ENCODE assay signal across 11 cellular contexts in the genomic region with DNA sequence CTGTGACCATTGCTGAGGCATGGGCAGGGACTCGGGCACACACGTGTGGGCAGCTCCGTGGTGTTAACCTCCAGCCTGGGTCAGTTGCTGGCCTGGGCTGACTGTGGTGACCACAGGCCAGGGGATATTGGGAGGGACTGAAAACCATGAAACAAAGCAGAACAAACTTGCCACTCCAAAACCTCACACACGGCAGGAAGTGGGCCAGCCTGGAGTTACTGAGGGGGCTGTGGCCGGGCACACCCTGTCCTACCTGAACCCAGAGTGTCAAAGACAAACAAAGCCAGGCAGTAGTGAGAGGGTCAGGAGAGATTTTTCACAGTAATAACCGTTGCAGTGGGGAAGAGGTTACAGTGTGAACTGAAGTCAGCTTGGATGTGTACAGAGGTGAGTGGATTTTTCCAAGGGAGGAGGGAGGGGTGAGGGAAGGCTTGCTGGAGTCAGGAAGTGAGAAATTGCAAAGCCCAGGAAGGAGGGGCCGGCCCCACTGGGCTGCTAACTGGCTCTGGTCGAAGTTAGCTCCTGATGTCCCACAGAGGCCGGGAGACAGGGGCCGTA. TPM values are rescaled to one million over a fixed set of nuclear protein-coding genes. Genes with fewer than 3 reads are reported as not detected.
DNase-seq lines count a peak whose midpoint lies in the region; ATAC-seq and TF ChIP-seq lines count a peak whose summit lies in the region.
"Had no signal": no experiment of that assay in that cellular context is flagged by ENCODE, and none has a peak within 500 bp of the region (broad histone marks: within the 10 kb centered on the region; RNA-seq: fewer than 3 reads in every experiment).

No MANE protein-coding gene starts in this region.

- no peaks in the 10 kb centered on the region for H3K79me1 ChIP-seq in mesenchymal stem cell (replicated peaks; ENCODE audit: low read length, poor library complexity, severe bottlenecking)

- no peak overlapping the region for H3K14ac ChIP-seq in mesenchymal stem cell (ENCODE audit: low read length in 2 of 2)

- H2AFZ ChIP-seq in mesenchymal stem cell (ENCODE audit: low read depth, low read length): no peak overlapping the region

- no peak overlapping the region for H3K4me2 ChIP-seq in mesenchymal stem cell (ENCODE audit: low read length, poor library complexity, severe bottlenecking)
- H3K4me2 ChIP-seq: SK-N-SH had no signal

- H3K4me3 ChIP-seq in mesenchymal stem cell (ENCODE audit: insufficient read depth in 1 of 2, low read depth in 1 of 2, low read length in 2 of 2): no peak overlapping the region
- H3K4me3 ChIP-seq: ascending aorta had no signal

- no peak overlapping the region for H4K91ac ChIP-seq in mesenchymal stem cell (ENCODE audit: low read length)

- no peaks in the 10 kb centered on the region for H3K36me3 ChIP-seq in mesenchymal stem cell (ENCODE audit: control insufficient read depth in 1 of 2, insufficient read depth in 2 of 2, low read depth in 1 of 2, low read length in 2 of 2)
- H3K36me3 ChIP-seq: ascending aorta had no signal

- no peak overlapping the region for H3K4me3 Mint-ChIP-seq in activated CD4-positive, alpha-beta T cell treated with anti-CD3 and anti-CD28 coated beads, Interleukin-2, amount 10 ng/mL, durations not matched to agents 7 days and 5 days
- H3K4me3 Mint-ChIP-seq in activated naive CD8-positive, alpha-beta T cell treated with anti-CD3 and anti-CD28 coated beads, Interleukin-2, amount 10 ng/mL, durations not matched to agents 7 days and 5 days: peak overlapping the region; percentile 18
- H3K4me3 Mint-ChIP-seq in type B pancreatic cell: no peak overlapping the region

- H3K27me3 Mint-ChIP-seq in activated CD4-positive, alpha-beta T cell treated with anti-CD3 and anti-CD28 coated beads, Interleukin-2, amount 10 ng/mL, durations not matched to agents 7 days and 5 days: no peaks in the 10 kb centered on the region
- peaks cover 2% of the 10 kb centered on the region for H3K27me3 Mint-ChIP-seq in activated naive CD8-positive, alpha-beta T cell treated with anti-CD3 and anti-CD28 coated beads, Interleukin-2, amount 10 ng/mL, durations not matched to agents 7 days and 5 days
- H3K27me3 Mint-ChIP-seq in type B pancreatic cell: no peaks in the 10 kb centered on the region

- peak overlapping the region; percentile 70 for H3K27ac Mint-ChIP-seq in activated CD4-positive, alpha-beta T cell treated with anti-CD3 and anti-CD28 coated beads, Interleukin-2, amount 10 ng/mL, durations not matched to agents 7 days and 5 days
- H3K27ac Mint-ChIP-seq in activated naive CD8-positive, alpha-beta T cell treated with anti-CD3 and anti-CD28 coated beads, Interleukin-2, amount 10 ng/mL, durations not matched to agents 7 days and 5 days: peak overlapping the region; percentile 80
- peak overlapping the region; percentile 17 for H3K27ac Mint-ChIP-seq in type B pancreatic cell

- no peak overlapping the region for H3K9ac ChIP-seq in mesenchymal stem cell (ENCODE audit: low read length)
- H3K9ac ChIP-seq: SK-N-SH had no signal

- H2BK12ac ChIP-seq in mesenchymal stem cell (ENCODE audit: low read length in 2 of 2): no peak overlapping the region

- no peak overlapping the region for H4K8ac ChIP-seq in mesenchymal stem cell (ENCODE audit: low read length)

- no peak overlapping the region for H2BK5ac ChIP-seq in mesenchymal stem cell (ENCODE audit: low read depth, low read length, poor library complexity, severe bottlenecking)

- no peaks in the 10 kb centered on the region for H3K9me3 Mint-ChIP-seq in activated CD4-positive, alpha-beta T cell treated with anti-CD3 and anti-CD28 coated beads, Interleukin-2, amount 10 ng/mL, durations not matched to agents 7 days and 5 days
- no peaks in the 10 kb centered on the region for H3K9me3 Mint-ChIP-seq in activated naive CD8-positive, alpha-beta T cell treated with anti-CD3 and anti-CD28 coated beads, Interleukin-2, amount 10 ng/mL, durations not matched to agents 7 days and 5 days
- H3K9me3 Mint-ChIP-seq in type B pancreatic cell: no peaks in the 10 kb centered on the region

- peaks cover 16% of the 10 kb centered on the region for H3K4me1 Mint-ChIP-seq in activated CD4-positive, alpha-beta T cell treated with anti-CD3 and anti-CD28 coated beads, Interleukin-2, amount 10 ng/mL, durations not matched to agents 7 days and 5 days
- peaks cover 24% of the 10 kb centered on the region for H3K4me1 Mint-ChIP-seq in activated naive CD8-positive, alpha-beta T cell treated with anti-CD3 and anti-CD28 coated beads, Interleukin-2, amount 10 ng/mL, durations not matched to agents 7 days and 5 days
- H3K4me1 Mint-ChIP-seq in type B pancreatic cell (ENCODE audit: unreplicated experiment): peaks cover 14% of the 10 kb centered on the region

- no peak for TF ChIP-seq CTCF in type B pancreatic cell (conservative IDR thresholded peaks at IDR 0.05)

- H2BK15ac ChIP-seq in mesenchymal stem cell (ENCODE audit: low read depth, poor library complexity, severe bottlenecking): no peak overlapping the region

- peak overlapping the region; percentile 61 for H2AK5ac ChIP-seq in mesenchymal stem cell (ENCODE audit: low read length, severe bottlenecking)

- no peak overlapping the region for H3K27ac ChIP-seq in mesenchymal stem cell (ENCODE audit: low read length, poor library complexity, severe bottlenecking)
- H3K27ac ChIP-seq: ascending aorta had no signal

- peaks cover 12% of the 10 kb centered on the region for H3K4me1 ChIP-seq in mesenchymal stem cell (ENCODE audit: control insufficient read depth, insufficient read depth, low read depth, low read length)
- H3K4me1 ChIP-seq: ascending aorta had no signal

- no peaks in the 10 kb centered on the region for H3K36me3 Mint-ChIP-seq in activated CD4-positive, alpha-beta T cell treated with anti-CD3 and anti-CD28 coated beads, Interleukin-2, amount 10 ng/mL, durations not matched to agents 7 days and 5 days (ENCODE audit: low read depth)
- H3K36me3 Mint-ChIP-seq in activated naive CD8-positive, alpha-beta T cell treated with anti-CD3 and anti-CD28 coated beads, Interleukin-2, amount 10 ng/mL, durations not matched to agents 7 days and 5 days: no peaks in the 10 kb centered on the region
- H3K36me3 Mint-ChIP-seq in type B pancreatic cell: no peaks in the 10 kb centered on the region

- CTCF ChIA-PET in activated CD4-positive, alpha-beta T cell treated with anti-CD3 and anti-CD28 coated beads, Interleukin-2, amount 10 ng/mL, durations not matched to agents 7 days and 5 days (lab: Charles Lee): interaction anchor here (1.2 to 1.7 kb wide), 3 partner anchors 13 to 30 kb away, joined by 3 read pairs; no protein-coding TSS in a partner anchor

- peak; percentile 66 for ATAC-seq in activated naive CD8-positive, alpha-beta T cell treated with anti-CD3 and anti-CD28 coated beads, Interleukin-2, amount 10 ng/mL, durations not matched to agents 7 days and 5 days (ENCODE audit: low read depth)
- ATAC-seq in GM18517 (IDR thresholded peaks at IDR 0.05; ENCODE audit: unreplicated experiment) (no peak), HG03521 (IDR thresholded peaks at IDR 0.05; ENCODE audit: unreplicated experiment) (no peak)

- no peak for DNase-seq in activated CD4-positive, alpha-beta T cell treated with anti-CD3 and anti-CD28 coated beads, Interleukin-2, amount 10 ng/mL, durations not matched to agents 7 days and 5 days
- no peak for DNase-seq in activated CD4-positive, alpha-beta T cell treated with anti-CD3 and anti-CD28 coated beads, Interleukin-2, amount 50 U/mL, for 48 hours
- DNase-seq in activated naive CD8-positive, alpha-beta T cell treated with anti-CD3 and anti-CD28 coated beads, Interleukin-2, amount 10 ng/mL, durations not matched to agents 7 days and 5 days: peak; percentile 45
- DNase-seq in mesenchymal stem cell (no peak), type B pancreatic cell (ENCODE audit: extremely low spot score, unreplicated experiment) (no peak), midbrain (lab: John Stamatoyannopoulos, UW) (no peak)
- DNase-seq: NCI-H446, SK-N-SH had no signal

- POLR2A ChIA-PET in activated CD4-positive, alpha-beta T cell treated with anti-CD3 and anti-CD28 coated beads, Interleukin-2, amount 10 ng/mL, durations not matched to agents 7 days and 5 days (lab: Charles Lee): no interaction called here
- POLR2A ChIA-PET in activated naive CD8-positive, alpha-beta T cell treated with anti-CD3 and anti-CD28 coated beads, Interleukin-2, amount 10 ng/mL, durations not matched to agents 7 days and 5 days (lab: Charles Lee): interaction anchor here (0.6 to 1.5 kb wide), 3 partner anchors 40 to 136 kb away, joined by 3 read pairs; a partner anchor contains a TSS

- no peak overlapping the region for H3K18ac ChIP-seq in mesenchymal stem cell (ENCODE audit: low read depth in 1 of 2, low read length in 2 of 2)

- no peaks in the 10 kb centered on the region for H3K27me3 ChIP-seq in mesenchymal stem cell (ENCODE audit: control insufficient read depth in 1 of 2, insufficient read depth in 1 of 2, low read length in 2 of 2)
- H3K27me3 ChIP-seq: ascending aorta had no signal

- H3K23ac ChIP-seq in mesenchymal stem cell (ENCODE audit: low read length in 2 of 2): no peak overlapping the region

- no peaks in the 10 kb centered on the region for H3K9me3 ChIP-seq in mesenchymal stem cell (ENCODE audit: control insufficient read depth, low read length)
- H3K9me3 ChIP-seq: ascending aorta, SK-N-SH had no signal

- H2BK120ac ChIP-seq in mesenchymal stem cell (ENCODE audit: low read depth, low read length): no peak overlapping the region

- 50% methylated on average over 8 of the region's 10 CpGs for WGBS in mesenchymal stem cell

- H3K4ac ChIP-seq in mesenchymal stem cell (ENCODE audit: low read depth in 1 of 2, low read length in 2 of 2): no peak overlapping the region

RNA-seq across cellular contexts. Expression of a gene that starts 40.0 kb away (rescaled TPM):
- total RNA-seq in activated CD4-positive, alpha-beta T cell treated with anti-CD3 and anti-CD28 coated beads, Interleukin-2, amount 10 ng/mL, durations not matched to agents 7 days and 5 days: 10 to 100 TPM; 57.9 to 62.4 TPM
- 10 to 100 TPM; 57.9 to 60.3 TPM for total RNA-seq in activated naive CD8-positive, alpha-beta T cell treated with anti-CD3 and anti-CD28 coated beads, Interleukin-2, amount 10 ng/mL, durations not matched to agents 7 days and 5 days
- polyA plus RNA-seq in mesenchymal stem cell (2013, experiment 1 of 2): 0.04 TPM
- polyA plus RNA-seq in mesenchymal stem cell (2013, experiment 2 of 2): 0.03 TPM
- total RNA-seq in type B pancreatic cell (ENCODE audit: low replicate concordance): 1.9 and 2.6 TPM in 2 replicates
- polyA plus RNA-seq: SK-N-SH had no signal

Comparison
In these comparisons a context has a peak if more than half of its experiments do, and no peak if none do; other contexts are left out.
1. H3K27ac Mint-ChIP-seq: peak in every context shown above with its lines; median percentile 80 in activated naive CD8-positive, alpha-beta T cell treated with anti-CD3 and anti-CD28 coated beads, Interleukin-2, amount 10 ng/mL, durations not matched to agents 7 days and 5 days; 70 in activated CD4-positive, alpha-beta T cell treated with anti-CD3 and anti-CD28 coated beads, Interleukin-2, amount 10 ng/mL, durations not matched to agents 7 days and 5 days; 17 in type B pancreatic cell.
2. RNA of a gene that starts 40.0 kb away (total RNA-seq): 57.9 to 62.4 TPM in activated CD4-positive, alpha-beta T cell treated with anti-CD3 and anti-CD28 coated beads, Interleukin-2, amount 10 ng/mL, durations not matched to agents 7 days and 5 days and 57.9 to 60.3 TPM in activated naive CD8-positive, alpha-beta T cell treated with anti-CD3 and anti-CD28 coated beads, Interleukin-2, amount 10 ng/mL, durations not matched to agents 7 days and 5 days; 1.9 to 2.6 TPM in type B pancreatic cell; every median in the first group is over 10 times any median in the second.